Comparison of ENCODE assay signal across 16 cellular contexts in genomic region chr16:53913920-53914319, GRCh38.
A peak's percentile ranks its signal among the peaks of the same experiment; 100 is the strongest.
DNase-seq lines count a peak whose midpoint lies in the region; ATAC-seq, FAIRE-seq and TF ChIP-seq lines count a peak whose summit lies in the region.
"Had no signal": no experiment of that assay in that cellular context is flagged by ENCODE, and none has a peak within 500 bp of the region (broad histone marks: within the 10 kb centered on the region; RNA-seq: fewer than 3 reads in every experiment).

No MANE protein-coding gene starts in this region.

- H3K4me1 Mint-ChIP-seq in CD8-positive, alpha-beta T cell (ENCODE audit: low read depth) = peaks cover 35% of the 10 kb centered on the region
- peaks cover 29% of the 10 kb centered on the region for H3K4me1 Mint-ChIP-seq in activated naive CD8-positive, alpha-beta T cell treated with anti-CD3 and anti-CD28 coated beads for 36 hours

- no peaks in the 10 kb centered on the region for H3K9me3 Mint-ChIP-seq in CD8-positive, alpha-beta T cell
- H3K9me3 Mint-ChIP-seq in activated naive CD8-positive, alpha-beta T cell treated with anti-CD3 and anti-CD28 coated beads for 36 hours = no peaks in the 10 kb centered on the region

- peak overlapping the region; percentile 60 for H3K27ac Mint-ChIP-seq in CD8-positive, alpha-beta T cell
- peak overlapping the region; percentile 84 for H3K27ac Mint-ChIP-seq in activated naive CD8-positive, alpha-beta T cell treated with anti-CD3 and anti-CD28 coated beads for 36 hours

- no peak for TF ChIP-seq CTCF in CD8-positive, alpha-beta T cell (IDR thresholded peaks at IDR 0.05)

- no peak for DNase-seq in CD8-positive, alpha-beta T cell
- no peak for DNase-seq in activated naive CD8-positive, alpha-beta T cell treated with anti-CD3 and anti-CD28 coated beads for 36 hours
- no peak for DNase-seq in small intestine
- DNase-seq in posterior vena cava (ENCODE audit: low spot score) = no peak
- DNase-seq: activated CD4-positive, alpha-beta T cell treated with anti-CD3 and anti-CD28 coated beads, Interleukin-2, amount 50 U/mL, for 4 hours; cerebellar nuclear complex; MG63; NCI-H2081 treated with DMSO at 0.1 percent for 48 hours; T-helper 9 cell had no signal

- H3K4me3 Mint-ChIP-seq in CD8-positive, alpha-beta T cell = no peak overlapping the region
- H3K4me3 Mint-ChIP-seq in activated naive CD8-positive, alpha-beta T cell treated with anti-CD3 and anti-CD28 coated beads for 36 hours = peak overlapping the region; percentile 18

- H3K4me1 ChIP-seq in ACC112 (ENCODE audit: control insufficient read depth, insufficient read depth, low read length, unreplicated experiment) = peaks cover 28% of the 10 kb centered on the region
- H3K4me1 ChIP-seq in CD8-positive, alpha-beta T cell (ENCODE audit: insufficient read depth, low read length) = peaks cover 41% of the 10 kb centered on the region
- H3K4me1 ChIP-seq in mesodermal cell (ENCODE audit: control insufficient read depth, insufficient read depth, low read length, poor library complexity, severe bottlenecking) = peaks cover 5% of the 10 kb centered on the region
- peaks cover 3 to 6% of the 10 kb centered on the region in 2 donors for H3K4me1 ChIP-seq in small intestine (ENCODE audit: control insufficient read depth in 2 of 2, insufficient read depth in 1 of 2, low read depth in 1 of 2, low read length in 1 of 2)

- CTCF ChIA-PET in CD8-positive, alpha-beta T cell (lab: Charles Lee) = interaction anchor here (0.7 kb wide), 1 partner anchor 24 kb away, joined by 5 read pairs; no protein-coding TSS in a partner anchor

- POLR2A ChIA-PET in CD8-positive, alpha-beta T cell (lab: Charles Lee) = interaction anchor here (1.0 kb wide), 1 partner anchor 211 kb away, joined by 4 read pairs; no protein-coding TSS in a partner anchor

- no peak for ATAC-seq in CD8-positive, alpha-beta T cell
- ATAC-seq in HG03045 (IDR thresholded peaks at IDR 0.05; ENCODE audit: unreplicated experiment) (no peak), GM18868 (IDR thresholded peaks at IDR 0.05; ENCODE audit: unreplicated experiment) (no peak)

- H2AFZ ChIP-seq in ACC112 (ENCODE audit: low read length, unreplicated experiment) = no peak overlapping the region

- H3K27ac ChIP-seq in ACC112 (ENCODE audit: low read depth, low read length) (peak overlapping the region; percentile 70), mesodermal cell (ENCODE audit: low read depth, low read length, severe bottlenecking) (peak overlapping the region; percentile 19), small intestine (ENCODE audit: low read depth in 1 of 2, low read length in 1 of 2) (no peak overlapping the region)
- H3K27ac ChIP-seq in CD8-positive, alpha-beta T cell (ENCODE audit: low read depth, low read length) = no peak overlapping the region

- H3K36me3 Mint-ChIP-seq in CD8-positive, alpha-beta T cell = peaks cover 3% of the 10 kb centered on the region
- peaks cover 5% of the 10 kb centered on the region for H3K36me3 Mint-ChIP-seq in activated naive CD8-positive, alpha-beta T cell treated with anti-CD3 and anti-CD28 coated beads for 36 hours

- no peak for FAIRE-seq in small intestine (lab: Jason Lieb, UNC)
- FAIRE-seq: G401.6, keratinocyte had no signal

- whole genome bisulfite sequencing in mesodermal cell (ENCODE audit: insufficient coverage in 2 of 2), 2 experiments = 73 to 88% methylated on average over 7 of the region's 9 CpGs
- 74 to 89% (median 81%) methylated on average over 9 of the region's 9 CpGs for WGBS in small intestine, 3 donors

- no peaks in the 10 kb centered on the region for H3K27me3 Mint-ChIP-seq in CD8-positive, alpha-beta T cell (ENCODE audit: low read depth)
- no peaks in the 10 kb centered on the region for H3K27me3 Mint-ChIP-seq in activated naive CD8-positive, alpha-beta T cell treated with anti-CD3 and anti-CD28 coated beads for 36 hours

- H3K27me3 ChIP-seq in ACC112 (ENCODE audit: insufficient read depth, low read length) = no peaks in the 10 kb centered on the region
- no peaks in the 10 kb centered on the region for H3K27me3 ChIP-seq in CD8-positive, alpha-beta T cell (ENCODE audit: insufficient read depth, low read length)
- H3K27me3 ChIP-seq in small intestine (ENCODE audit: control insufficient read depth in 2 of 2, insufficient read depth in 2 of 2, low read length in 2 of 2) = no peaks in the 10 kb centered on the region
- H3K27me3 ChIP-seq: MG63, tibial nerve had no signal

- intact Hi-C loops in CD8-positive, alpha-beta T cell (cut with DNase I, micrococcal nuclease) = no loop called here
- intact Hi-C loops in posterior vena cava (cut with DNase I) = no loop called here

- H3K79me2 ChIP-seq in ACC112 (ENCODE audit: control insufficient read depth, insufficient read depth, low read length, unreplicated experiment) = no peaks in the 10 kb centered on the region

- no peaks in the 10 kb centered on the region for H3K9me3 ChIP-seq in CD8-positive, alpha-beta T cell (ENCODE audit: low read length)
- H3K9me3 ChIP-seq in mesodermal cell (ENCODE audit: control insufficient read depth, low read length) (no peaks in the 10 kb centered on the region), small intestine (ENCODE audit: control insufficient read depth, low read depth) (no peaks in the 10 kb centered on the region)
- H3K9me3 ChIP-seq: MG63, tibial nerve had no signal

- no peaks in the 10 kb centered on the region for H3K36me3 ChIP-seq in ACC112 (ENCODE audit: insufficient read depth, low read length)
- no peaks in the 10 kb centered on the region for H3K36me3 ChIP-seq in CD8-positive, alpha-beta T cell (ENCODE audit: insufficient read depth, low read length)
- H3K36me3 ChIP-seq in mesodermal cell (ENCODE audit: control insufficient read depth, insufficient read depth, low read length) = no peaks in the 10 kb centered on the region
- no peaks in the 10 kb centered on the region for H3K36me3 ChIP-seq in small intestine (ENCODE audit: control insufficient read depth in 2 of 2, insufficient read depth in 2 of 2, low read length in 2 of 2)
- H3K36me3 ChIP-seq: MG63, tibial nerve had no signal

- no peak overlapping the region for H3K4me3 ChIP-seq in ACC112 (ENCODE audit: low read depth, low read length)
- H3K4me3 ChIP-seq in CD8-positive, alpha-beta T cell (ENCODE audit: low read depth, low read length) = no peak overlapping the region
- no peak overlapping the region for H3K4me3 ChIP-seq in mesodermal cell (ENCODE audit: extremely low read depth, insufficient read depth, low read length, poor library complexity, severe bottlenecking)
- H3K4me3 ChIP-seq in small intestine (ENCODE audit: low read depth in 1 of 2, low read length in 2 of 2) = no peak overlapping the region
- H3K4me3 ChIP-seq: MG63, tibial nerve had no signal

Comparison
In these comparisons a context has a peak if more than half of its experiments do, and no peak if none do; other contexts are left out.
1. H3K27ac ChIP-seq: peak in ACC112 (single experiment) and mesodermal cell (single experiment); none in CD8-positive, alpha-beta T cell (single experiment) and small intestine (0 of 2).